In the genomic region with DNA sequence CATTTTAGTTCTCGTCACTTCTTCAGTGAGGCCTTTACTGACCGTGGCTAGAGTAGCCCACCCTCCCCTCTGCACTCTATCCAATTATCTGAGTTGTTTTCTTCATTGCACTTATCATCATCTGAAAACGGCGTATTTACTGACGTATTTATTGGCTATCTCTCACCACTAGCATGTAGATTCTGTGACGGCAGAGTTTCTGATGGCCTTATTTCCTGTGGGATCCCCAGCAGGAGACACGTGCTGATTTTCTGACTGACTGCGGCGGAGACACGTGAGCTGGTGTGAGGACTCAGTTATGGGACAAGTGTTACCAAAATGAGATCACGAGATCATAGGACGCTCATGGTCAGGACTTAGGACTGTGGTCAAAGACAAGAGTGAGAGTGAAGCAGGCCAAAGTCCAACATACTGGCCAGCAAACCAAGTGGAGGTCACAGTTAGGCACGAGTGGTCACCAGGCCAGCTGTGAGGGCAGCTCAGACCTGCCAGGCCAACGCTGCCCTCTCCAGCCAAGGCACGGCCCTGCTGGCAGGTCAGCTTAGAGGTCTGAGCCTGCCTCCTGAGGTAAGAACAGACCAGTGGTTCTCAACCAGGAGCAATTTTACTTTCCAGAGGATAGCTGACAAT, we compare ENCODE assay signal across 2 cellular contexts.
TF ChIP-seq lines count a peak whose summit lies in the region.

No MANE protein-coding gene starts in this region.

TF ChIP-seq in GM23338, 12 proteins besides CTCF, POLR2A, EP300 and RAD21 (continued from another document):
- TF ChIP-seq, protein P1, sequence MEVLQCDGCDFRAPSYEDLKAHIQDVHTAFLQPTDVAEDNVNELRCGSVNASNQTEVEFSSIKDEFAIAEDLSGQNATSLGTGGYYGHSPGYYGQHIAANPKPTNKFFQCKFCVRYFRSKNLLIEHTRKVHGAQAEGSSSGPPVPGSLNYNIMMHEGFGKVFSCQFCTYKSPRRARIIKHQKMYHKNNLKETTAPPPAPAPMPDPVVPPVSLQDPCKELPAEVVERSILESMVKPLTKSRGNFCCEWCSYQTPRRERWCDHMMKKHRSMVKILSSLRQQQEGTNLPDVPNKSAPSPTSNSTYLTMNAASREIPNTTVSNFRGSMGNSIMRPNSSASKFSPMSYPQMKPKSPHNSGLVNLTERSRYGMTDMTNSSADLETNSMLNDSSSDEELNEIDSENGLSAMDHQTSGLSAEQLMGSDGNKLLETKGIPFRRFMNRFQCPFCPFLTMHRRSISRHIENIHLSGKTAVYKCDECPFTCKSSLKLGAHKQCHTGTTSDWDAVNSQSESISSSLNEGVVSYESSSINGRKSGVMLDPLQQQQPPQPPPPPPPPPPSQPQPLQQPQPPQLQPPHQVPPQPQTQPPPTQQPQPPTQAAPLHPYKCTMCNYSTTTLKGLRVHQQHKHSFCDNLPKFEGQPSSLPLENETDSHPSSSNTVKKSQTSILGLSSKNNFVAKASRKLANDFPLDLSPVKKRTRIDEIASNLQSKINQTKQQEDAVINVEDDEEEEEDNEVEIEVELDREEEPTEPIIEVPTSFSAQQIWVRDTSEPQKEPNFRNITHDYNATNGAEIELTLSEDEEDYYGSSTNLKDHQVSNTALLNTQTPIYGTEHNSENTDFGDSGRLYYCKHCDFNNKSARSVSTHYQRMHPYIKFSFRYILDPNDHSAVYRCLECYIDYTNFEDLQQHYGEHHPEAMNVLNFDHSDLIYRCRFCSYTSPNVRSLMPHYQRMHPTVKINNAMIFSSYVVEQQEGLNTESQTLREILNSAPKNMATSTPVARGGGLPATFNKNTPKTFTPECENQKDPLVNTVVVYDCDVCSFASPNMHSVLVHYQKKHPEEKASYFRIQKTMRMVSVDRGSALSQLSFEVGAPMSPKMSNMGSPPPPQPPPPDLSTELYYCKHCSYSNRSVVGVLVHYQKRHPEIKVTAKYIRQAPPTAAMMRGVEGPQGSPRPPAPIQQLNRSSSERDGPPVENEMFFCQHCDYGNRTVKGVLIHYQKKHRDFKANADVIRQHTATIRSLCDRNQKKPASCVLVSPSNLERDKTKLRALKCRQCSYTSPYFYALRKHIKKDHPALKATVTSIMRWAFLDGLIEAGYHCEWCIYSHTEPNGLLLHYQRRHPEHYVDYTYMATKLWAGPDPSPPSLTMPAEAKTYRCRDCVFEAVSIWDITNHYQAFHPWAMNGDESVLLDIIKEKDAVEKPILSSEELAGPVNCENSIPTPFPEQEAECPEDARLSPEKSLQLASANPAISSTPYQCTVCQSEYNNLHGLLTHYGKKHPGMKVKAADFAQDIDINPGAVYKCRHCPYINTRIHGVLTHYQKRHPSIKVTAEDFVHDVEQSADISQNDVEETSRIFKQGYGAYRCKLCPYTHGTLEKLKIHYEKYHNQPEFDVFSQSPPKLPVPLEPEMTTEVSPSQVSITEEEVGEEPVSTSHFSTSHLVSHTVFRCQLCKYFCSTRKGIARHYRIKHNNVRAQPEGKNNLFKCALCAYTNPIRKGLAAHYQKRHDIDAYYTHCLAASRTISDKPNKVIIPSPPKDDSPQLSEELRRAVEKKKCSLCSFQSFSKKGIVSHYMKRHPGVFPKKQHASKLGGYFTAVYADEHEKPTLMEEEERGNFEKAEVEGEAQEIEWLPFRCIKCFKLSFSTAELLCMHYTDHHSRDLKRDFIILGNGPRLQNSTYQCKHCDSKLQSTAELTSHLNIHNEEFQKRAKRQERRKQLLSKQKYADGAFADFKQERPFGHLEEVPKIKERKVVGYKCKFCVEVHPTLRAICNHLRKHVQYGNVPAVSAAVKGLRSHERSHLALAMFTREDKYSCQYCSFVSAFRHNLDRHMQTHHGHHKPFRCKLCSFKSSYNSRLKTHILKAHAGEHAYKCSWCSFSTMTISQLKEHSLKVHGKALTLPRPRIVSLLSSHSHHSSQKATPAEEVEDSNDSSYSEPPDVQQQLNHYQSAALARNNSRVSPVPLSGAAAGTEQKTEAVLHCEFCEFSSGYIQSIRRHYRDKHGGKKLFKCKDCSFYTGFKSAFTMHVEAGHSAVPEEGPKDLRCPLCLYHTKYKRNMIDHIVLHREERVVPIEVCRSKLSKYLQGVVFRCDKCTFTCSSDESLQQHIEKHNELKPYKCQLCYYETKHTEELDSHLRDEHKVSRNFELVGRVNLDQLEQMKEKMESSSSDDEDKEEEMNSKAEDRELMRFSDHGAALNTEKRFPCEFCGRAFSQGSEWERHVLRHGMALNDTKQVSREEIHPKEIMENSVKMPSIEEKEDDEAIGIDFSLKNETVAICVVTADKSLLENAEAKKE (CRISPR knock-in tag; IDR thresholded peaks at IDR 0.05), result no peak
- TF ChIP-seq EZH2phosphoT487 (IDR thresholded peaks at IDR 0.05; ENCODE audit: unreplicated experiment), result no peak
- no peak for TF ChIP-seq ZNF114 (CRISPR knock-in tag; IDR thresholded peaks at IDR 0.05)
- TF ChIP-seq CREB1 (CRISPR knock-in tag; IDR thresholded peaks at IDR 0.05; ENCODE audit: low read depth), result no peak
- TF ChIP-seq, protein P2, sequence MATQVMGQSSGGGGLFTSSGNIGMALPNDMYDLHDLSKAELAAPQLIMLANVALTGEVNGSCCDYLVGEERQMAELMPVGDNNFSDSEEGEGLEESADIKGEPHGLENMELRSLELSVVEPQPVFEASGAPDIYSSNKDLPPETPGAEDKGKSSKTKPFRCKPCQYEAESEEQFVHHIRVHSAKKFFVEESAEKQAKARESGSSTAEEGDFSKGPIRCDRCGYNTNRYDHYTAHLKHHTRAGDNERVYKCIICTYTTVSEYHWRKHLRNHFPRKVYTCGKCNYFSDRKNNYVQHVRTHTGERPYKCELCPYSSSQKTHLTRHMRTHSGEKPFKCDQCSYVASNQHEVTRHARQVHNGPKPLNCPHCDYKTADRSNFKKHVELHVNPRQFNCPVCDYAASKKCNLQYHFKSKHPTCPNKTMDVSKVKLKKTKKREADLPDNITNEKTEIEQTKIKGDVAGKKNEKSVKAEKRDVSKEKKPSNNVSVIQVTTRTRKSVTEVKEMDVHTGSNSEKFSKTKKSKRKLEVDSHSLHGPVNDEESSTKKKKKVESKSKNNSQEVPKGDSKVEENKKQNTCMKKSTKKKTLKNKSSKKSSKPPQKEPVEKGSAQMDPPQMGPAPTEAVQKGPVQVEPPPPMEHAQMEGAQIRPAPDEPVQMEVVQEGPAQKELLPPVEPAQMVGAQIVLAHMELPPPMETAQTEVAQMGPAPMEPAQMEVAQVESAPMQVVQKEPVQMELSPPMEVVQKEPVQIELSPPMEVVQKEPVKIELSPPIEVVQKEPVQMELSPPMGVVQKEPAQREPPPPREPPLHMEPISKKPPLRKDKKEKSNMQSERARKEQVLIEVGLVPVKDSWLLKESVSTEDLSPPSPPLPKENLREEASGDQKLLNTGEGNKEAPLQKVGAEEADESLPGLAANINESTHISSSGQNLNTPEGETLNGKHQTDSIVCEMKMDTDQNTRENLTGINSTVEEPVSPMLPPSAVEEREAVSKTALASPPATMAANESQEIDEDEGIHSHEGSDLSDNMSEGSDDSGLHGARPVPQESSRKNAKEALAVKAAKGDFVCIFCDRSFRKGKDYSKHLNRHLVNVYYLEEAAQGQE (IDR thresholded peaks at IDR 0.05; ENCODE audit: unreplicated experiment), result no peak
- no peak for TF ChIP-seq EZH2 (IDR thresholded peaks at IDR 0.05; ENCODE audit: low read depth, unreplicated experiment)
- TF ChIP-seq POLR2AphosphoS5 (IDR thresholded peaks at IDR 0.05; ENCODE audit: low read depth), result no peak
- TF ChIP-seq JUNB (IDR thresholded peaks at IDR 0.05; ENCODE audit: unreplicated experiment), result no peak
- no peak for TF ChIP-seq ZNF331 (CRISPR knock-in tag; IDR thresholded peaks at IDR 0.05; ENCODE audit: low read depth)
- TF ChIP-seq STAT1 (IDR thresholded peaks at IDR 0.05; ENCODE audit: unreplicated experiment), result no peak
TF ChIP-seq in GM23338: peak in this region for 0.

TF ChIP-seq in HepG2, 621 proteins besides CTCF, POLR2A, EP300 and RAD21 (continued from another document and continues in another):
- TF ChIP-seq, protein P3, sequence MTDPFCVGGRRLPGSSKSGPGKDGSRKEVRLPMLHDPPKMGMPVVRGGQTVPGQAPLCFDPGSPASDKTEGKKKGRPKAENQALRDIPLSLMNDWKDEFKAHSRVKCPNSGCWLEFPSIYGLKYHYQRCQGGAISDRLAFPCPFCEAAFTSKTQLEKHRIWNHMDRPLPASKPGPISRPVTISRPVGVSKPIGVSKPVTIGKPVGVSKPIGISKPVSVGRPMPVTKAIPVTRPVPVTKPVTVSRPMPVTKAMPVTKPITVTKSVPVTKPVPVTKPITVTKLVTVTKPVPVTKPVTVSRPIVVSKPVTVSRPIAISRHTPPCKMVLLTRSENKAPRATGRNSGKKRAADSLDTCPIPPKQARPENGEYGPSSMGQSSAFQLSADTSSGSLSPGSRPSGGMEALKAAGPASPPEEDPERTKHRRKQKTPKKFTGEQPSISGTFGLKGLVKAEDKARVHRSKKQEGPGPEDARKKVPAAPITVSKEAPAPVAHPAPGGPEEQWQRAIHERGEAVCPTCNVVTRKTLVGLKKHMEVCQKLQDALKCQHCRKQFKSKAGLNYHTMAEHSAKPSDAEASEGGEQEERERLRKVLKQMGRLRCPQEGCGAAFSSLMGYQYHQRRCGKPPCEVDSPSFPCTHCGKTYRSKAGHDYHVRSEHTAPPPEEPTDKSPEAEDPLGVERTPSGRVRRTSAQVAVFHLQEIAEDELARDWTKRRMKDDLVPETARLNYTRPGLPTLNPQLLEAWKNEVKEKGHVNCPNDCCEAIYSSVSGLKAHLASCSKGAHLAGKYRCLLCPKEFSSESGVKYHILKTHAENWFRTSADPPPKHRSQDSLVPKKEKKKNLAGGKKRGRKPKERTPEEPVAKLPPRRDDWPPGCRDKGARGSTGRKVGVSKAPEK (CRISPR knock-in tag; IDR thresholded peaks at IDR 0.05; ENCODE audit: borderline replicate concordance), result no peak
- TF ChIP-seq, protein P4, sequence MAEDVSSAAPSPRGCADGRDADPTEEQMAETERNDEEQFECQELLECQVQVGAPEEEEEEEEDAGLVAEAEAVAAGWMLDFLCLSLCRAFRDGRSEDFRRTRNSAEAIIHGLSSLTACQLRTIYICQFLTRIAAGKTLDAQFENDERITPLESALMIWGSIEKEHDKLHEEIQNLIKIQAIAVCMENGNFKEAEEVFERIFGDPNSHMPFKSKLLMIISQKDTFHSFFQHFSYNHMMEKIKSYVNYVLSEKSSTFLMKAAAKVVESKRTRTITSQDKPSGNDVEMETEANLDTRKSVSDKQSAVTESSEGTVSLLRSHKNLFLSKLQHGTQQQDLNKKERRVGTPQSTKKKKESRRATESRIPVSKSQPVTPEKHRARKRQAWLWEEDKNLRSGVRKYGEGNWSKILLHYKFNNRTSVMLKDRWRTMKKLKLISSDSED (CRISPR knock-in tag; IDR thresholded peaks at IDR 0.05), result no peak
- no peak for TF ChIP-seq ZNF614 (CRISPR knock-in tag; IDR thresholded peaks at IDR 0.05; ENCODE audit: borderline replicate concordance)
- no peak for TF ChIP-seq ZFP37 (CRISPR knock-in tag; IDR thresholded peaks at IDR 0.05; ENCODE audit: borderline replicate concordance)
- TF ChIP-seq KLF15 (CRISPR knock-in tag; IDR thresholded peaks at IDR 0.05; ENCODE audit: borderline replicate concordance), result no peak
- TF ChIP-seq GATAD2A (CRISPR knock-in tag; IDR thresholded peaks at IDR 0.05), result no peak
- TF ChIP-seq ZNF460 (CRISPR knock-in tag; IDR thresholded peaks at IDR 0.05; ENCODE audit: borderline replicate concordance), result no peak
- TF ChIP-seq GLI4 (CRISPR knock-in tag; IDR thresholded peaks at IDR 0.05; ENCODE audit: borderline replicate concordance), result no peak
- TF ChIP-seq TRIM24 (CRISPR knock-in tag; IDR thresholded peaks at IDR 0.05), result no peak
- TF ChIP-seq ZNF782 (CRISPR knock-in tag; IDR thresholded peaks at IDR 0.05; ENCODE audit: borderline replicate concordance), result no peak
- TF ChIP-seq, protein P5, sequence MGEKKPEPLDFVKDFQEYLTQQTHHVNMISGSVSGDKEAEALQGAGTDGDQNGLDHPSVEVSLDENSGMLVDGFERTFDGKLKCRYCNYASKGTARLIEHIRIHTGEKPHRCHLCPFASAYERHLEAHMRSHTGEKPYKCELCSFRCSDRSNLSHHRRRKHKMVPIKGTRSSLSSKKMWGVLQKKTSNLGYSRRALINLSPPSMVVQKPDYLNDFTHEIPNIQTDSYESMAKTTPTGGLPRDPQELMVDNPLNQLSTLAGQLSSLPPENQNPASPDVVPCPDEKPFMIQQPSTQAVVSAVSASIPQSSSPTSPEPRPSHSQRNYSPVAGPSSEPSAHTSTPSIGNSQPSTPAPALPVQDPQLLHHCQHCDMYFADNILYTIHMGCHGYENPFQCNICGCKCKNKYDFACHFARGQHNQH (CRISPR knock-in tag; IDR thresholded peaks at IDR 0.05), result no peak
- no peak for TF ChIP-seq IKZF1 (IDR thresholded peaks at IDR 0.05)
- TF ChIP-seq TMF1 (CRISPR knock-in tag; IDR thresholded peaks at IDR 0.05; ENCODE audit: low read depth), result no peak
- TF ChIP-seq ZNF260 (CRISPR knock-in tag; IDR thresholded peaks at IDR 0.05; ENCODE audit: borderline replicate concordance, low read depth), result no peak
- TF ChIP-seq, protein P6, sequence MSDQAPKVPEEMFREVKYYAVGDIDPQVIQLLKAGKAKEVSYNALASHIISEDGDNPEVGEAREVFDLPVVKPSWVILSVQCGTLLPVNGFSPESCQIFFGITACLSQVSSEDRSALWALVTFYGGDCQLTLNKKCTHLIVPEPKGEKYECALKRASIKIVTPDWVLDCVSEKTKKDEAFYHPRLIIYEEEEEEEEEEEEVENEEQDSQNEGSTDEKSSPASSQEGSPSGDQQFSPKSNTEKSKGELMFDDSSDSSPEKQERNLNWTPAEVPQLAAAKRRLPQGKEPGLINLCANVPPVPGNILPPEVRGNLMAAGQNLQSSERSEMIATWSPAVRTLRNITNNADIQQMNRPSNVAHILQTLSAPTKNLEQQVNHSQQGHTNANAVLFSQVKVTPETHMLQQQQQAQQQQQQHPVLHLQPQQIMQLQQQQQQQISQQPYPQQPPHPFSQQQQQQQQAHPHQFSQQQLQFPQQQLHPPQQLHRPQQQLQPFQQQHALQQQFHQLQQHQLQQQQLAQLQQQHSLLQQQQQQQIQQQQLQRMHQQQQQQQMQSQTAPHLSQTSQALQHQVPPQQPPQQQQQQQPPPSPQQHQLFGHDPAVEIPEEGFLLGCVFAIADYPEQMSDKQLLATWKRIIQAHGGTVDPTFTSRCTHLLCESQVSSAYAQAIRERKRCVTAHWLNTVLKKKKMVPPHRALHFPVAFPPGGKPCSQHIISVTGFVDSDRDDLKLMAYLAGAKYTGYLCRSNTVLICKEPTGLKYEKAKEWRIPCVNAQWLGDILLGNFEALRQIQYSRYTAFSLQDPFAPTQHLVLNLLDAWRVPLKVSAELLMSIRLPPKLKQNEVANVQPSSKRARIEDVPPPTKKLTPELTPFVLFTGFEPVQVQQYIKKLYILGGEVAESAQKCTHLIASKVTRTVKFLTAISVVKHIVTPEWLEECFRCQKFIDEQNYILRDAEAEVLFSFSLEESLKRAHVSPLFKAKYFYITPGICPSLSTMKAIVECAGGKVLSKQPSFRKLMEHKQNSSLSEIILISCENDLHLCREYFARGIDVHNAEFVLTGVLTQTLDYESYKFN (CRISPR knock-in tag; conservative IDR thresholded peaks at IDR 0.05), result peak; percentile 35; the same call in 1 of the 2 replicates
- TF ChIP-seq TBX2 (CRISPR knock-in tag; IDR thresholded peaks at IDR 0.05; ENCODE audit: borderline replicate concordance), result no peak
- TF ChIP-seq, protein P7, sequence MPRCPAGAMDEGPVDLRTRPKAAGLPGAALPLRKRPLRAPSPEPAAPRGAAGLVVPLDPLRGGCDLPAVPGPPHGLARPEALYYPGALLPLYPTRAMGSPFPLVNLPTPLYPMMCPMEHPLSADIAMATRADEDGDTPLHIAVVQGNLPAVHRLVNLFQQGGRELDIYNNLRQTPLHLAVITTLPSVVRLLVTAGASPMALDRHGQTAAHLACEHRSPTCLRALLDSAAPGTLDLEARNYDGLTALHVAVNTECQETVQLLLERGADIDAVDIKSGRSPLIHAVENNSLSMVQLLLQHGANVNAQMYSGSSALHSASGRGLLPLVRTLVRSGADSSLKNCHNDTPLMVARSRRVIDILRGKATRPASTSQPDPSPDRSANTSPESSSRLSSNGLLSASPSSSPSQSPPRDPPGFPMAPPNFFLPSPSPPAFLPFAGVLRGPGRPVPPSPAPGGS (CRISPR knock-in tag; IDR thresholded peaks at IDR 0.05), result no peak
- no peak for TF ChIP-seq MLLT10 (CRISPR knock-in tag; IDR thresholded peaks at IDR 0.05)
- no peak for TF ChIP-seq REPIN1 (CRISPR knock-in tag; IDR thresholded peaks at IDR 0.05; ENCODE audit: borderline replicate concordance, low read depth)
- no peak for TF ChIP-seq ELF3 (CRISPR knock-in tag; IDR thresholded peaks at IDR 0.05)
